Comparison of ENCODE assay signal across 13 cellular contexts in genomic region chr16:2121853-2122252, GRCh38. TPM values are rescaled to one million over a fixed set of nuclear protein-coding genes. Genes with fewer than 3 reads are reported as not detected.
DNase-seq lines count a peak whose midpoint lies in the region; ATAC-seq, FAIRE-seq and TF ChIP-seq lines count a peak whose summit lies in the region.
"Had no signal": no experiment of that assay in that cellular context is flagged by ENCODE, and none has a peak within 500 bp of the region (broad histone marks: within the 10 kb centered on the region; RNA-seq: fewer than 3 reads in every experiment).

No MANE protein-coding gene starts in this region.

- no peaks in the 10 kb centered on the region for H3K36me3 Mint-ChIP-seq in astrocyte (ENCODE audit: low read depth, unreplicated experiment)

- H3K4me3 Mint-ChIP-seq in astrocyte (ENCODE audit: unreplicated experiment): no peak overlapping the region
- H3K4me3 Mint-ChIP-seq: activated B cell treated with CpG ODN at 0.5 μM for 24 hours; activated T-cell treated with anti-CD3 and anti-CD28 coated beads, Interleukin-2, amount 50 U/mL, for 4 hours had no signal

- peak overlapping the region; percentile 26 for H3K4me2 ChIP-seq in astrocyte (ENCODE audit: low read length)
- H3K4me2 ChIP-seq: SK-N-SH had no signal

- no peak overlapping the region for H2AFZ ChIP-seq in astrocyte (ENCODE audit: low read depth, low read length)

- H3K27me3 ChIP-seq in astrocyte (ENCODE audit: insufficient read depth, low read length) (no peaks in the 10 kb centered on the region), right atrium auricular region (no peaks in the 10 kb centered on the region), psoas muscle (ENCODE audit: insufficient read depth in 3 of 3, low read length in 2 of 3) (no peaks in the 10 kb centered on the region)

- ATAC-seq in psoas muscle: peak; percentile 49 to 64 (median 60)
- no peak for ATAC-seq in GM19351 (IDR thresholded peaks at IDR 0.05; ENCODE audit: unreplicated experiment)

- H3K9me3 Mint-ChIP-seq in astrocyte (ENCODE audit: unreplicated experiment): no peaks in the 10 kb centered on the region
- H3K9me3 Mint-ChIP-seq: activated B cell treated with CpG ODN at 0.5 μM for 24 hours; activated T-cell treated with anti-CD3 and anti-CD28 coated beads, Interleukin-2, amount 50 U/mL, for 4 hours had no signal

- no peaks in the 10 kb centered on the region for H3K36me3 ChIP-seq in astrocyte (ENCODE audit: insufficient read depth, low read length)
- no peaks in the 10 kb centered on the region for H3K36me3 ChIP-seq in right atrium auricular region
- H3K36me3 ChIP-seq in psoas muscle (ENCODE audit: insufficient read depth in 1 of 2, low read depth in 1 of 2): no peaks in the 10 kb centered on the region

- WGBS in psoas muscle, 3 donors: 15 to 21% (median 16%) methylated on average over 15 to 19 of the region's 19 CpGs

- H3K27ac ChIP-seq in C4-2B: peak overlapping the region; percentile 1; the same call in 1 of the 2 replicates
- H3K27ac ChIP-seq in astrocyte (ENCODE audit: low read depth, low read length): no peak overlapping the region
- H3K27ac ChIP-seq in right atrium auricular region: peak overlapping the region; percentile 83 to 94
- peak overlapping the region; percentile 99 for H3K27ac ChIP-seq in psoas muscle

- H3K9me3 ChIP-seq in astrocyte (ENCODE audit: insufficient read depth, low read depth, low read length): no peaks in the 10 kb centered on the region
- no peaks in the 10 kb centered on the region for H3K9me3 ChIP-seq in right atrium auricular region
- H3K9me3 ChIP-seq in psoas muscle: no peaks in the 10 kb centered on the region
- H3K9me3 ChIP-seq: SK-N-SH had no signal

- H3K4me1 ChIP-seq in astrocyte (ENCODE audit: insufficient read depth, low read length): peaks cover 31% of the 10 kb centered on the region
- H3K4me1 ChIP-seq in right atrium auricular region: peaks cover 0 to 59% of the 10 kb centered on the region in 2 donors
- H3K4me1 ChIP-seq in psoas muscle: peaks cover 52% of the 10 kb centered on the region

- H3K27ac Mint-ChIP-seq in astrocyte (ENCODE audit: unreplicated experiment): no peak overlapping the region
- H3K27ac Mint-ChIP-seq: activated B cell treated with CpG ODN at 0.5 μM for 24 hours had no signal

- H3K27me3 Mint-ChIP-seq in astrocyte (ENCODE audit: low read depth, unreplicated experiment): no peaks in the 10 kb centered on the region
- H3K27me3 Mint-ChIP-seq: activated B cell treated with CpG ODN at 0.5 μM for 24 hours had no signal

- H3K79me2 ChIP-seq in astrocyte (ENCODE audit: insufficient read depth, low read length): peaks cover 67% of the 10 kb centered on the region

- DNase-seq in astrocyte (ENCODE audit: low read depth) (no peak), right atrium auricular region (ENCODE audit: low spot score) (no peak), psoas muscle (peak; percentile 59 to 86), NCI-H2171 treated with DMSO at 0.1 percent for 48 hours (lab: John Stamatoyannopoulos, UW) (no peak), T1000 (lab: John Stamatoyannopoulos, UW) (no peak), SIG-M5 treated with dmso at 0.1 percent for 504 hours (lab: John Stamatoyannopoulos, UW; ENCODE audit: unreplicated experiment) (no peak)
- DNase-seq: activated B cell treated with CpG ODN at 0.5 μM for 24 hours; activated T-cell treated with anti-CD3 and anti-CD28 coated beads, Interleukin-2, amount 50 U/mL, for 4 hours; DND-41; NCI-H1417; SK-N-SH had no signal

- intact Hi-C loops in psoas muscle (cut with DNase I): loop anchor here in 1 of 2 donors (2.0 kb wide), 1 partner anchor 19 kb away; no protein-coding TSS in a partner anchor

- peaks cover 18% of the 10 kb centered on the region for H4K20me1 ChIP-seq in astrocyte (ENCODE audit: insufficient read depth, low read length)

- no peak for FAIRE-seq in astrocyte (lab: Jason Lieb, UNC)

- H3K4me1 Mint-ChIP-seq in astrocyte (ENCODE audit: low read depth, unreplicated experiment): peaks cover 6% of the 10 kb centered on the region

- H3K4me3 ChIP-seq in astrocyte (ENCODE audit: insufficient read depth, low read depth, low read length) (no peak overlapping the region), right atrium auricular region (peak overlapping the region in 1 of 2 donors; percentile 24), psoas muscle (peak overlapping the region; percentile 46)

- TF ChIP-seq CTCF in C4-2B (conservative IDR thresholded peaks at IDR 0.05) (no peak), astrocyte (IDR thresholded peaks at IDR 0.05; ENCODE audit: insufficient read depth, low read depth, low read length) (no peak), right atrium auricular region (IDR thresholded peaks at IDR 0.05) (no peak), psoas muscle (IDR thresholded peaks at IDR 0.05) (no peak)

- H3K9ac ChIP-seq in astrocyte (ENCODE audit: low read length): no peak overlapping the region
- H3K9ac ChIP-seq: SK-N-SH had no signal

RNA-seq across cellular contexts. Expression of gene PKD1, which starts 13.8 kb away (rescaled TPM):
- total RNA-seq in astrocyte (112 and 128 TPM in 2 replicates), right atrium auricular region (100 to 1,000 TPM; 218 to 276 TPM), psoas muscle (100 to 1,000 TPM in 1 of 4 donors, 10 to 100 TPM in 3; 59.1 to 123 (median 86.0) TPM)
- 10 to 100 TPM; 33.9 to 93.3 (median 58.4) TPM for polyA plus RNA-seq in psoas muscle

RNA-seq across cellular contexts. Expression of gene RAB26, which starts 26.6 kb away (rescaled TPM):
- 1.2 and 1.4 TPM in 2 replicates for total RNA-seq in astrocyte
- 1 to 10 TPM in 1 of 2 donors, under 1 TPM in 1; 0.31 to 1.4 TPM for total RNA-seq in right atrium auricular region
- 1 to 10 TPM in 1 of 4 donors, under 1 TPM in 3; 0.32 to 1.7 (median 0.83) TPM for total RNA-seq in psoas muscle
- under 1 TPM; 0.17 to 0.31 (median 0.21) TPM for polyA plus RNA-seq in psoas muscle
- total RNA-seq: activated B cell treated with CpG ODN at 0.5 μM for 24 hours; activated T-cell treated with anti-CD3 and anti-CD28 coated beads, Interleukin-2, amount 50 U/mL, for 4 hours had no signal

RNA-seq across cellular contexts. Expression of gene TRAF7, which starts 33.7 kb away (rescaled TPM):
- 92.1 and 93.1 TPM in 2 replicates for total RNA-seq in astrocyte
- 10 to 100 TPM; 16.1 to 27.0 TPM for total RNA-seq in right atrium auricular region
- total RNA-seq in psoas muscle: 10 to 100 TPM; 15.6 to 47.5 (median 38.9) TPM
- polyA plus RNA-seq in psoas muscle: 10 to 100 TPM; 20.8 to 39.1 (median 27.3) TPM

Comparison
In these comparisons a context has a peak if more than half of its experiments do, and no peak if none do; other contexts are left out.
1. DNase-seq: peak in psoas muscle (2 of 2); none in astrocyte (single experiment), right atrium auricular region (single experiment), NCI-H2171 treated with DMSO at 0.1 percent for 48 hours (single experiment), T1000 (single experiment) and SIG-M5 treated with dmso at 0.1 percent for 504 hours (single experiment).